8 cellular contexts compared by ENCODE assay signal in the genomic region with DNA sequence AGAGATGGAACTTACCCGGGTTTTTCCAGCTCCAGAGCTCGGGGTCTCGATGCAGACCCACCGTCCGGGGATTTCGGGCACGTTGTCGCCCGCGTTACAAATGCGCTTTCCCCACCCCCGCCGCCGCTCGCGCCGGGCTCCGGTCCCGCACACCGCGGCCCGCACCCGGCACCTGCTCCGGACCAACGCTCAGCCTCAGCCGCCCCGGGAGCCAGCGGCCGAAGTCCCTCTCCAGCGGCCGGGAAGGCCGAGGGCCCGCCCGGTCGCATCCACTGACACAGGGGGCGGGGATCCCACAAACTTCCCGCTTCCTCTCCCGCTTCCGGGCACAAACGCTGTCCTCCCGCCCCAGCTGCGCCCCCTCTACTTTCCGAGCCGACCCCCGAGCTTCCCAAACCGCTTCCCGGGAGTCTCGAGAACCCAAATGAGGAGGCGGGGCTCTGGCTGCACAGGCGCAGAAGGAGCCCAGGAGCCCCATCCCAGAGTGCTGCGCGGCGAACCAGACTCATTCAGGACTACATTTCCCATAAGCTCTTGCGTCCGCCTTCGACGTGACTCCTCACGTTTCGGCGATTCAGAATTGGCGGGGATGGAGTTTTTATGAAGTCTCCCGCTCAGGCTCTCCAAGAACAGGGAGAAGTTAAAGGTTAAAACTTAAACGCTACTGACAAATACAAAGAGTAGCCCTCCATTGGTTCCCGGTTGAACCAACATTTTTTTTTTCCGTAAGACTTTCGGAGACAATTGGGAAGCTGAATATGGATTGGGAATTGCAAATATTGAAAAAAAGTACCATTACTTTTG. TPM values are rescaled to one million over a fixed set of nuclear protein-coding genes. Genes with fewer than 3 reads are reported as not detected.
DNase-seq lines count a peak whose midpoint lies in the region; TF ChIP-seq lines count a peak whose summit lies in the region.

Gene ZNF782 (minus strand): TSS at position 442 of the 804 bp plus-strand sequence. CDS start 2,553 bp downstream, outside the sequence.

- H3K9me3 Mint-ChIP-seq in nephron progenitor cell: peaks cover 25% of the 10 kb centered on the region
- no peaks in the 10 kb centered on the region for H3K9me3 Mint-ChIP-seq in stimulated activated naive CD8-positive, alpha-beta T cell treated with anti-CD3 and anti-CD28 coated beads, Interleukin-15, Interleukin-2, amounts not matched to agents 100 ng/mL and 50 ng/mL, for 24 hours

- DNase-seq in ELF-1 (ENCODE audit: low read depth, low spot score) (peak; percentile 97), H7 (peak; percentile 92), M059J (ENCODE audit: low read depth) (peak; percentile 97), fibroblast of villous mesenchyme (ENCODE audit: low read depth) (peak; percentile 93), nephron progenitor cell (peak; percentile 95)
- peak; percentile 95 for DNase-seq in activated effector memory CD4-positive, alpha-beta T cell treated with anti-CD3 and anti-CD28 coated beads, Interleukin-2, amount 50 U/mL, for 16 hours

- peak within 1 kb of the TSS; percentile 95 for H3K27ac Mint-ChIP-seq in nephron progenitor cell
- peak within 1 kb of the TSS; percentile 99 for H3K27ac Mint-ChIP-seq in stimulated activated naive CD8-positive, alpha-beta T cell treated with anti-CD3 and anti-CD28 coated beads, Interleukin-15, Interleukin-2, amounts not matched to agents 100 ng/mL and 50 ng/mL, for 24 hours

- peaks cover 38% of the 10 kb centered on the region for H3K36me3 Mint-ChIP-seq in nephron progenitor cell (ENCODE audit: low read depth)
- H3K36me3 Mint-ChIP-seq in stimulated activated naive CD8-positive, alpha-beta T cell treated with anti-CD3 and anti-CD28 coated beads, Interleukin-15, Interleukin-2, amounts not matched to agents 100 ng/mL and 50 ng/mL, for 24 hours (ENCODE audit: low read depth): peaks cover 10% of the 10 kb centered on the region

- no peaks in the 10 kb centered on the region for H3K27me3 ChIP-seq in H7 (ENCODE audit: control insufficient read depth, insufficient read depth, low read length)

- peak within 1 kb of the TSS; percentile 99 for H3K4me3 Mint-ChIP-seq in nephron progenitor cell
- H3K4me3 Mint-ChIP-seq in stimulated activated naive CD8-positive, alpha-beta T cell treated with anti-CD3 and anti-CD28 coated beads, Interleukin-15, Interleukin-2, amounts not matched to agents 100 ng/mL and 50 ng/mL, for 24 hours: peak within 1 kb of the TSS; percentile 99

- H3K4me3 ChIP-seq in H7 (ENCODE audit: insufficient read depth, low read depth, low read length): peak within 1 kb of the TSS; percentile 66
- H3K4me3 ChIP-seq in fibroblast of villous mesenchyme (ENCODE audit: low read depth, low read length): peak within 1 kb of the TSS; percentile 79

- peaks cover 5% of the 10 kb centered on the region for H3K27me3 Mint-ChIP-seq in nephron progenitor cell (ENCODE audit: low read depth, poor library complexity)
- peaks cover 16% of the 10 kb centered on the region for H3K27me3 Mint-ChIP-seq in stimulated activated naive CD8-positive, alpha-beta T cell treated with anti-CD3 and anti-CD28 coated beads, Interleukin-15, Interleukin-2, amounts not matched to agents 100 ng/mL and 50 ng/mL, for 24 hours

- TF ChIP-seq CTCF in fibroblast of villous mesenchyme (IDR thresholded peaks at IDR 0.05; ENCODE audit: insufficient read depth, low read depth, low read length) (no peak), nephron progenitor cell (IDR thresholded peaks at IDR 0.05) (no peak)

- H3K36me3 ChIP-seq in H7 (replicated peaks; ENCODE audit: control insufficient read depth, insufficient read depth, low read length): no peaks in the 10 kb centered on the region

- peak; percentile 54 for TF ChIP-seq POLR2A in Raji (IDR thresholded peaks at IDR 0.05; ENCODE audit: insufficient read depth, low read depth, low read length)

- peaks cover 49% of the 10 kb centered on the region for H3K4me1 Mint-ChIP-seq in nephron progenitor cell
- H3K4me1 Mint-ChIP-seq in stimulated activated naive CD8-positive, alpha-beta T cell treated with anti-CD3 and anti-CD28 coated beads, Interleukin-15, Interleukin-2, amounts not matched to agents 100 ng/mL and 50 ng/mL, for 24 hours (ENCODE audit: low read depth): peaks cover 63% of the 10 kb centered on the region

RNA-seq across cellular contexts. Expression of gene ZNF782, which starts in this region (rescaled TPM):
- 2.6 and 3.1 TPM in 2 replicates for total RNA-seq in H7 (2014; rRNA removed; shearing (Covaris generic))
- total RNA-seq in M059J (2014; rRNA removed; shearing (Covaris generic)): 2.0 and 3.9 TPM in 2 replicates
- total RNA-seq in fibroblast of villous mesenchyme: 4.5 and 5.6 TPM in 2 replicates

Comparison
In these comparisons a context has a peak if more than half of its experiments do, and no peak if none do; other contexts are left out.
1. Peak in every context shown above with its lines: DNase-seq and H3K4me3 ChIP-seq.